In the genomic region with DNA sequence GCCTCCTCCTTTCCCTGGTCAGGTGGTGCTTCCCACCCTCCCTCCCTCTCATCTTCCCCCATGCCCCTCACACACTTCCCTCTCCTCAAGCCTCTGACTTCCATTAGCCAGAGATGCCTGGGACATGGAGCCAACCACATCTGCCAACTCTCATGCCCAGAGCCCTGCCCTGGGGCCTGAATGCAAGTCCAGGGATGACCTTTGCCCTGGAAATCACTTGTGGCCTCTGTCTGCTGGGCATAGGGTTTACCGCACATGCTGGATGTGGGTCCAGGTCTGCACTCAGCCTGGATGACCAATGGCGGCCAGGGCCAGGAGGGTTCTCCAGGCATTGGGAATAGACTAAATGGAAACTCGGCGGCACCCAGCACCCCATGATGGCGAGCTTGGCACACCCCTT, we compare ENCODE assay signal across 1 cellular context.
TF ChIP-seq lines count a peak whose summit lies in the region.

No MANE protein-coding gene starts in this region.

TF ChIP-seq in HepG2, 621 proteins besides CTCF, POLR2A, EP300 and RAD21 (continued from another document):
- TF ChIP-seq ZBTB40 (IDR thresholded peaks at IDR 0.05) (no peak), ZBTB40 (CRISPR knock-in tag; IDR thresholded peaks at IDR 0.05) (no peak), HDAC2 (CRISPR knock-in tag; IDR thresholded peaks at IDR 0.05) (no peak), ZNF879 (CRISPR knock-in tag; IDR thresholded peaks at IDR 0.05) (no peak), SAFB2 (CRISPR knock-in tag; IDR thresholded peaks at IDR 0.05; ENCODE audit: borderline replicate concordance, low read depth) (no peak)
- TF ChIP-seq, protein P1, sequence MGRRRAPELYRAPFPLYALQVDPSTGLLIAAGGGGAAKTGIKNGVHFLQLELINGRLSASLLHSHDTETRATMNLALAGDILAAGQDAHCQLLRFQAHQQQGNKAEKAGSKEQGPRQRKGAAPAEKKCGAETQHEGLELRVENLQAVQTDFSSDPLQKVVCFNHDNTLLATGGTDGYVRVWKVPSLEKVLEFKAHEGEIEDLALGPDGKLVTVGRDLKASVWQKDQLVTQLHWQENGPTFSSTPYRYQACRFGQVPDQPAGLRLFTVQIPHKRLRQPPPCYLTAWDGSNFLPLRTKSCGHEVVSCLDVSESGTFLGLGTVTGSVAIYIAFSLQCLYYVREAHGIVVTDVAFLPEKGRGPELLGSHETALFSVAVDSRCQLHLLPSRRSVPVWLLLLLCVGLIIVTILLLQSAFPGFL (CRISPR knock-in tag; IDR thresholded peaks at IDR 0.05) = no peak
